8 cellular contexts compared by ENCODE assay signal in the genomic region with DNA sequence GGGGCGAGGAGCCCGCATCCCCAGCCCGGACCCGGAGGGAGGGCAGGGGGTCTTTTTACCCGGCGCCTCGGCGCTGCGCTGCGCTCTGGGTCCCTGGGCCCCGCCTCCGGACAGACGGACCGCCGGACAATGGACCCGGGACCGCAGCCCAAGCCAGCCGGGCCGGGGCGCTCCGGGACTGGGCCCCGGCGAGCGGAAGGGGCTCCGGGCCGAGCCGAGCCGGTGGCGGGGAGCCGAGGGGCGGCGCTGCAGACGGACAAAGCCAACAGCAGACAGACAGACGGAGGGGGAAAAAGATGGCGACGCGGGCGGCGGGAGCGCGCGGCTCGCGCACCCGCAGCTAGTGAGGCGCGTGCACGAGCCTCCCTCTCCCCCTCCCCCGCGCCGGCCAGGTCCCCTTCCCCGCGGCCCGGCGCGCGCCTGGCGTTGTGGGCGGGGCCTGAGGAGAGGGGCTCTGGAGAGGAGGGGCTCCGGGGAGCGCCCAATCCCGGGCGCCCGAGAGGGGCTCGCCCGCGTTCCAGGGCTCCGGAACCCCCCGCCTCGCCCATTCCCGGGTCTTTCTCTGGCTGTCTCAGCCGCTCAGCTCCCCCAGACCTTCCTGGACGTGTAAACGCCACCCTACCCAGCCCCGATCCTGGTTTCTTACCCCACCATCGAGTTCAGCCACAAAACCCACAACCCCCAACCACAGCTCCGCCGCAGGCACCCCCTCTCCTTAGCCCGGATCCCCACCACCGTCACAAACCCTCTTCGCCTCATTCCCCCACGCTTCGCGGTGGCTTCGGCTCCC. TPM values are rescaled to one million over a fixed set of nuclear protein-coding genes. Genes with fewer than 3 reads are reported as not detected.
DNase-seq lines count a peak whose midpoint lies in the region; ATAC-seq, FAIRE-seq and TF ChIP-seq lines count a peak whose summit lies in the region.

Gene ZNF821 (minus strand): TSS at position 334 of the 790 bp plus-strand sequence. CDS start 4,236 bp downstream, outside the sequence.

- TF ChIP-seq POLR2A in stomach (IDR thresholded peaks at IDR 0.05): no peak

- peak; percentile 71 for DNase-seq in Caki2 (ENCODE audit: low read depth)
- peak; percentile 99 for DNase-seq in HuH-7 (ENCODE audit: low spot score)
- peak; percentile 23 for DNase-seq in RCC 7860 (ENCODE audit: low spot score)
- DNase-seq in activated T-helper 9 cell treated with anti-CD3 and anti-CD28 coated beads, Interleukin-2, amount 50 U/mL, for 16 hours (ENCODE audit: low read depth): peak; percentile 70
- peak; percentile 71 for DNase-seq in fibroblast of pulmonary artery (ENCODE audit: low read depth)
- peak; percentile 81 for DNase-seq in natural killer cell treated with Interleukin-12 subunit alpha and Interleukin-12 subunit beta and Interleukin-15 and Interleukin-18, amount 100 ng/mL, for 72 hours (ENCODE audit: low spot score)
- DNase-seq in stomach: peak; percentile 83

- TF ChIP-seq CTCF in fibroblast of pulmonary artery (IDR thresholded peaks at IDR 0.05; ENCODE audit: low read length, missing control alignments) (peak; percentile 25), stomach (IDR thresholded peaks at IDR 0.05) (peak in 1 of 7 experiments; percentile 22)

- H3K9me3 ChIP-seq in stomach: no peaks in the 10 kb centered on the region

- H3K36me3 Mint-ChIP-seq in natural killer cell treated with Interleukin-12 subunit alpha and Interleukin-12 subunit beta and Interleukin-15 and Interleukin-18, amount 100 ng/mL, for 72 hours: no peaks in the 10 kb centered on the region

- intact Hi-C loops in stomach (cut with DNase I; ENCODE audit: low total_unique reads): no loop called here

- H3K4me1 Mint-ChIP-seq in natural killer cell treated with Interleukin-12 subunit alpha and Interleukin-12 subunit beta and Interleukin-15 and Interleukin-18, amount 100 ng/mL, for 72 hours (ENCODE audit: low read depth in 2 of 2): peaks cover 32 to 48% of the 10 kb centered on the region in 2 donors

- H3K9me3 Mint-ChIP-seq in natural killer cell treated with Interleukin-12 subunit alpha and Interleukin-12 subunit beta and Interleukin-15 and Interleukin-18, amount 100 ng/mL, for 72 hours: no peaks in the 10 kb centered on the region

- TF ChIP-seq EP300 in stomach (IDR thresholded peaks at IDR 0.05): no peak

- H3K27ac Mint-ChIP-seq in natural killer cell treated with Interleukin-12 subunit alpha and Interleukin-12 subunit beta and Interleukin-15 and Interleukin-18, amount 100 ng/mL, for 72 hours: peak within 1 kb of the TSS; percentile 73 to 89

- FAIRE-seq in RCC 7860 (lab: Jason Lieb, UNC): no peak

- H3K27me3 Mint-ChIP-seq in natural killer cell treated with Interleukin-12 subunit alpha and Interleukin-12 subunit beta and Interleukin-15 and Interleukin-18, amount 100 ng/mL, for 72 hours: no peaks in the 10 kb centered on the region

- H3K27me3 ChIP-seq in stomach: no peaks in the 10 kb centered on the region

- ATAC-seq in GM21367 (IDR thresholded peaks at IDR 0.05; ENCODE audit: unreplicated experiment): peak; percentile 34
- ATAC-seq in natural killer cell treated with Interleukin-12 subunit alpha and Interleukin-12 subunit beta and Interleukin-15 and Interleukin-18, amount 100 ng/mL, for 72 hours: peak; percentile 81 to 88

- H3K4me1 ChIP-seq in stomach: peaks cover 21 to 42% (median 35%) of the 10 kb centered on the region in 4 donors

- H3K4me3 ChIP-seq in fibroblast of pulmonary artery (replicated peaks; ENCODE audit: low read depth, low read length) (peak within 1 kb of the TSS; percentile 76), stomach (peak within 1 kb of the TSS; percentile 77 to 98 (median 96))

- H3K27ac ChIP-seq in stomach: peak within 1 kb of the TSS; percentile 86 to 98 (median 93)

- H3K36me3 ChIP-seq in stomach: peaks cover 0 to 21% (median 19%) of the 10 kb centered on the region in 4 donors

- 0 to 1% (median 0%) methylated on average over 53 to 74 of the region's 85 CpGs for WGBS in stomach, 5 donors

- H3K4me3 Mint-ChIP-seq in natural killer cell treated with Interleukin-12 subunit alpha and Interleukin-12 subunit beta and Interleukin-15 and Interleukin-18, amount 100 ng/mL, for 72 hours: peak within 1 kb of the TSS; percentile 91

- in situ Hi-C loops in Caki2 (cut with HindIII; ENCODE audit: low pct_unique_long_range_greater_than_20kb, low sequenced_read_pairs): no loop called here

RNA-seq across cellular contexts. Expression of gene ZNF821, which starts in this region (rescaled TPM):
- total RNA-seq in Caki2 (2014; rRNA removed; shearing (Covaris generic); ENCODE audit: low replicate concordance): 11.4 and 16.1 TPM in 2 replicates
- total RNA-seq in natural killer cell treated with Interleukin-12 subunit alpha and Interleukin-12 subunit beta and Interleukin-15 and Interleukin-18, amount 100 ng/mL, for 72 hours: 1 to 10 TPM; 2.8 to 5.8 TPM
- 100 to 1,000 TPM in 1 of 5 donors, 1 to 10 TPM in 3, under 1 TPM in 1; 0.45 to 240 (median 5.8) TPM for total RNA-seq in stomach
- polyA plus RNA-seq in stomach: 1 to 10 TPM; 3.5 to 5.3 (median 5.2) TPM

Comparison
In these comparisons a context has a peak if more than half of its experiments do, and no peak if none do; other contexts are left out.
1. Peak in every context shown above with its lines: DNase-seq, ATAC-seq, H3K4me3 ChIP-seq and H3K27ac ChIP-seq.
2. DNase-seq: peak in every context shown above with its lines; median percentile 99 in HuH-7; 83 in stomach; 81 in natural killer cell treated with Interleukin-12 subunit alpha and Interleukin-12 subunit beta and Interleukin-15 and Interleukin-18, amount 100 ng/mL, for 72 hours; 71 in Caki2; 71 in fibroblast of pulmonary artery; 70 in activated T-helper 9 cell treated with anti-CD3 and anti-CD28 coated beads, Interleukin-2, amount 50 U/mL, for 16 hours; 23 in RCC 7860.